Comparison of ENCODE assay signal across 8 cellular contexts in the genomic region with DNA sequence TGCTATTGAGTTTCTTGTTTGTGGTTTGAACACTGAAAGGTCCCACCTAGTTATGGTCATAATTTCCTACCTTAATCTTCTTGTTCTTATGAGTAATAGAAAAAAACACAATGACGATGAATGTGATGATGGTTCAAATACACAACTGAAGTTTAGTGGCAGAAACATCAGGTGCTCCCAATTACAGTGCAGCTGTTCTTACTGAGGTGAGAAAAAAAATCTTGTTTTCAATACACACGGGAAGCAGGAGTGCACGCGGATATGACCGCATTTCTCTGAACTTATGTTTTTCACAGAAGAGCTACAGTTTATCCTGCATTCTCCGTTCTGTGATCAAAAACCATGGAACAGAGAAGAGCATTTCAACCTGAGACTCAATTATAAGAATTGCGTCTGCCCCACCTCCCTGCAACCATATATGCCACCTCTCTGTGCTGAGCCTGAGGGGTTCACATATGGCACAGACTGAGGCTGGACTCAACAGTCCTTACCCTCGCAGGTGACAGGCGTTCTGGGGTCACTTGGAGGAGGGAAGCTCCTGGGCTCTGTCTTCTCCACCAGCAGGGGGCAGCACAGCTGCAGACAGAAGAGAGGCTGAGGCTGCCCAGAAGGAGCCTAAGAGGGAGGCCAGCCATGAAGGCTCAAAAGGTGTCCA.
DNase-seq lines count a peak whose midpoint lies in the region; ATAC-seq and TF ChIP-seq lines count a peak whose summit lies in the region.

No MANE protein-coding gene starts in this region.

- ATAC-seq in heart left ventricle = peak in 3 of 4 donors; percentile 50 to 60 (median 54)
- ATAC-seq in sciatic nerve = peak; percentile 79
- no peak for ATAC-seq in GM18498 (IDR thresholded peaks at IDR 0.05; ENCODE audit: unreplicated experiment)

- intact Hi-C loops in heart left ventricle (cut with DNase I) (loop anchor here in 3 of 10 donors (10.0 kb wide), 3 partner anchors 97 to 167 kb away; partner anchors contain the start of gene IGLL5 (in 2 of the 3)), sciatic nerve (cut with DNase I) (no loop called here)

- H3K27me3 ChIP-seq in BE2C (peaks cover 28% of the 10 kb centered on the region), heart left ventricle (peaks cover 0 to 35% (median 5%) of the 10 kb centered on the region in 9 donors)

- 55 to 60% (median 58%) methylated on average over 9 of the region's 9 CpGs for WGBS in heart left ventricle, 4 donors

- H3K4me3 ChIP-seq in BE2C (ENCODE audit: low read depth, low read length) (no peak overlapping the region), heart left ventricle (no peak overlapping the region)

- peak; percentile 69 for DNase-seq in BE2C
- peak; percentile 38 for DNase-seq in HCEC 1CT
- peak; percentile 17 for DNase-seq in RPMI7951 (ENCODE audit: low read depth)
- DNase-seq in activated T-helper 9 cell treated with anti-CD3 and anti-CD28 coated beads, Interleukin-2, amount 50 U/mL, for 16 hours (ENCODE audit: low read depth) = peak; percentile 49
- DNase-seq in heart left ventricle = peak in 4 of 5 donors; percentile 36 to 76 (median 40)
- DNase-seq in sciatic nerve (ENCODE audit: low spot score) = peak; percentile 73
- no peak for DNase-seq in cerebellar nuclear complex (lab: John Stamatoyannopoulos, UW)

- H3K36me3 ChIP-seq in BE2C (no peaks in the 10 kb centered on the region), heart left ventricle (no peaks in the 10 kb centered on the region)

- H3K4me1 ChIP-seq in BE2C (no peaks in the 10 kb centered on the region), heart left ventricle (peaks cover 0 to 8% (median 0%) of the 10 kb centered on the region in 12 donors)

- TF ChIP-seq CTCF in BE2C (IDR thresholded peaks at IDR 0.05; ENCODE audit: low read depth, low read length) (peak; percentile 94), heart left ventricle (IDR thresholded peaks at IDR 0.05) (peak; percentile 45 to 79 (median 64))

- TF ChIP-seq POLR2A in heart left ventricle (IDR thresholded peaks at IDR 0.05) = no peak

- H3K9me3 ChIP-seq in BE2C (no peaks in the 10 kb centered on the region), heart left ventricle (no peaks in the 10 kb centered on the region)

- peak overlapping the region in 1 of 12 donors; percentile 71 for H3K27ac ChIP-seq in heart left ventricle

Comparison
In these comparisons a context has a peak if more than half of its experiments do, and no peak if none do; other contexts are left out.
1. DNase-seq: peak in BE2C (single experiment), HCEC 1CT (single experiment), RPMI7951 (single experiment), activated T-helper 9 cell treated with anti-CD3 and anti-CD28 coated beads, Interleukin-2, amount 50 U/mL, for 16 hours (single experiment), heart left ventricle (4 of 5) and sciatic nerve (single experiment); none in cerebellar nuclear complex (0 of 2).